10 cellular contexts compared by ENCODE assay signal in genomic region chr19:39934584-39935233, GRCh38. TPM values are rescaled to one million over a fixed set of nuclear protein-coding genes. Genes with fewer than 3 reads are reported as not detected.
DNase-seq lines count a peak whose midpoint lies in the region; ATAC-seq and TF ChIP-seq lines count a peak whose summit lies in the region.
"Had no signal": no experiment of that assay in that cellular context is flagged by ENCODE, and none has a peak within 500 bp of the region (broad histone marks: within the 10 kb centered on the region; RNA-seq: fewer than 3 reads in every experiment).

Gene FCGBP, minus strand, starts transcription at chr19:39934634.

- H3K9me3 ChIP-seq in sigmoid colon: no peaks in the 10 kb centered on the region

- DNase-seq in Calu3 (no peak), sigmoid colon (peak; percentile 46), SKM-1 treated with dmso at 0.1 percent for 144 hours (lab: John Stamatoyannopoulos, UW; ENCODE audit: unreplicated experiment) (no peak), KBM-7 (no peak)
- DNase-seq: activated CD4-positive, alpha-beta T cell treated with anti-CD3 and anti-CD28 coated beads for 1 hour; DMS79; islet precursor cell had no signal

- TF ChIP-seq EP300 in sigmoid colon (IDR thresholded peaks at IDR 0.05): no peak

- CTCF ChIA-PET in Calu3 (lab: Charles Lee): interaction anchor here (2.4 kb wide), 1 partner anchor 36 kb away, joined by 10 read pairs; the partner anchor contains the start of gene PSMC4

- no peaks in the 10 kb centered on the region for H3K27me3 Mint-ChIP-seq in Calu3 (ENCODE audit: unreplicated experiment)
- peaks cover 7% of the 10 kb centered on the region for H3K27me3 Mint-ChIP-seq in T-helper 1 cell treated with Interleukin-12 subunit alpha and Interleukin-12 subunit beta and Interleukin-4 antibody, amounts not matched to agents 30 μg/mL and 1 μg/mL, for 36 hours (ENCODE audit: low read depth)

- peaks cover 6% of the 10 kb centered on the region for H3K9me3 Mint-ChIP-seq in Calu3 (ENCODE audit: low read depth, unreplicated experiment)
- peaks cover 8% of the 10 kb centered on the region for H3K9me3 Mint-ChIP-seq in T-helper 1 cell treated with Interleukin-12 subunit alpha and Interleukin-12 subunit beta and Interleukin-4 antibody, amounts not matched to agents 30 μg/mL and 1 μg/mL, for 36 hours

- H3K27ac ChIP-seq in sigmoid colon: no peak within 1 kb of the TSS

- no TSS peak for BruUV-seq in Calu3 (replicated peaks; lab: Mats Ljungman, UMichigan)

- no peak for TF ChIP-seq POLR2A in sigmoid colon (IDR thresholded peaks at IDR 0.05)

- H3K27ac Mint-ChIP-seq in Calu3 (ENCODE audit: unreplicated experiment): peak within 1 kb of the TSS; percentile 74
- H3K27ac Mint-ChIP-seq in T-helper 1 cell treated with Interleukin-12 subunit alpha and Interleukin-12 subunit beta and Interleukin-4 antibody, amounts not matched to agents 30 μg/mL and 1 μg/mL, for 36 hours: peak within 1 kb of the TSS; percentile 86

- H3K4me3 Mint-ChIP-seq in Calu3 (ENCODE audit: low read depth, unreplicated experiment): no peak within 1 kb of the TSS
- H3K4me3 Mint-ChIP-seq in T-helper 1 cell treated with Interleukin-12 subunit alpha and Interleukin-12 subunit beta and Interleukin-4 antibody, amounts not matched to agents 30 μg/mL and 1 μg/mL, for 36 hours: peak within 1 kb of the TSS; percentile 12

- no peak within 1 kb of the TSS for H3K4me3 ChIP-seq in sigmoid colon

- intact Hi-C loops in Calu3 (cut with micrococcal nuclease; ENCODE audit: unreplicated experiment): no loop called here
- intact Hi-C loops in sigmoid colon (cut with DNase I): no loop called here

- no peaks in the 10 kb centered on the region for H3K27me3 ChIP-seq in sigmoid colon

- in situ Hi-C loops in KBM-7 (cut with MboI; ENCODE audit: low pct_unique_long_range_greater_than_20kb, low sequenced_read_pairs): no loop called here

- H3K36me3 Mint-ChIP-seq in Calu3 (ENCODE audit: insufficient read depth, unreplicated experiment): peaks cover 3% of the 10 kb centered on the region
- H3K36me3 Mint-ChIP-seq in T-helper 1 cell treated with Interleukin-12 subunit alpha and Interleukin-12 subunit beta and Interleukin-4 antibody, amounts not matched to agents 30 μg/mL and 1 μg/mL, for 36 hours (ENCODE audit: low read depth): peaks cover 12% of the 10 kb centered on the region

- ATAC-seq in esophagus mucosa (peak; percentile 47), HG03354 (IDR thresholded peaks at IDR 0.05; ENCODE audit: poor library complexity, severe bottlenecking, unreplicated experiment) (no peak)

- no peaks in the 10 kb centered on the region for H3K36me3 ChIP-seq in sigmoid colon

- H3K4me1 ChIP-seq in sigmoid colon: no peaks in the 10 kb centered on the region

- TF ChIP-seq CTCF in Calu3 (IDR thresholded peaks at IDR 0.05; ENCODE audit: unreplicated experiment) (no peak), sigmoid colon (IDR thresholded peaks at IDR 0.05) (no peak)

- 71 to 78% methylated on average over 5 of the region's 5 CpGs for WGBS in sigmoid colon, 2 donors

- H3K4me1 Mint-ChIP-seq in Calu3 (ENCODE audit: low read depth, unreplicated experiment): peaks cover 51% of the 10 kb centered on the region
- peaks cover 43% of the 10 kb centered on the region for H3K4me1 Mint-ChIP-seq in T-helper 1 cell treated with Interleukin-12 subunit alpha and Interleukin-12 subunit beta and Interleukin-4 antibody, amounts not matched to agents 30 μg/mL and 1 μg/mL, for 36 hours (ENCODE audit: low read depth)

RNA-seq across cellular contexts. Expression of gene FCGBP, which starts in this region (rescaled TPM):
- total RNA-seq in Calu3 (2022) (3.7 and 5.3 TPM in 2 replicates), esophagus mucosa (25.7 TPM), sigmoid colon (10 to 100 TPM in 2 of 4 donors, 1 to 10 TPM in 2; 7.5 to 83.5 (median 9.7) TPM)
- 100 to 1,000 TPM in 2 of 3 donors, 10 to 100 TPM in 1; 90.1 to 713 (median 228) TPM for polyA plus RNA-seq in sigmoid colon
